ENCODE assay signal across 8 cellular contexts in genomic region chrX:154019633-154020499, GRCh38. TPM values are rescaled to one million over a fixed set of nuclear protein-coding genes. Genes with fewer than 3 reads are reported as not detected.
DNase-seq lines count a peak whose midpoint lies in the region; ATAC-seq, FAIRE-seq and TF ChIP-seq lines count a peak whose summit lies in the region.

TSS of gene IRAK1 (minus strand) at chrX:154019902. CDS start at chrX:154019812, 90 bp downstream.

- peak within 1 kb of the TSS; percentile 96 for H3K9ac ChIP-seq in Loucy (ENCODE audit: low read depth, low read length, poor library complexity, severe bottlenecking)
- H3K9ac ChIP-seq in keratinocyte (ENCODE audit: control insufficient read depth, extremely low read depth, insufficient read depth, low read length) = peak within 1 kb of the TSS; percentile 85

- no peaks in the 10 kb centered on the region for H3K27me3 ChIP-seq in GM06990 (replicated peaks; ENCODE audit: control insufficient read depth, insufficient read depth, low read length)
- no peaks in the 10 kb centered on the region for H3K27me3 ChIP-seq in GM23338 (ENCODE audit: insufficient read depth)
- H3K27me3 ChIP-seq in Loucy (ENCODE audit: insufficient read depth, low read length, poor library complexity, severe bottlenecking) = no peaks in the 10 kb centered on the region
- peaks cover 11% of the 10 kb centered on the region for H3K27me3 ChIP-seq in WERI-Rb-1 (ENCODE audit: insufficient read depth, low read depth, severe bottlenecking)
- H3K27me3 ChIP-seq in keratinocyte (ENCODE audit: control insufficient read depth, extremely low read depth, insufficient read depth, low read length) = no peaks in the 10 kb centered on the region

- H3K79me2 ChIP-seq in GM23338 (replicated peaks; ENCODE audit: insufficient read depth) = no peaks in the 10 kb centered on the region
- peaks cover 52% of the 10 kb centered on the region for H3K79me2 ChIP-seq in Loucy (ENCODE audit: insufficient read depth, low read length)
- H3K79me2 ChIP-seq in keratinocyte (ENCODE audit: control insufficient read depth, insufficient read depth, low read length) = peaks cover 22% of the 10 kb centered on the region

- H3K9me3 ChIP-seq in Loucy (ENCODE audit: insufficient read depth, low read depth, low read length) (no peaks in the 10 kb centered on the region), WERI-Rb-1 (ENCODE audit: severe bottlenecking) (no peaks in the 10 kb centered on the region), keratinocyte (ENCODE audit: control insufficient read depth, low read depth, low read length) (no peaks in the 10 kb centered on the region)

- peaks cover 9% of the 10 kb centered on the region for H3K36me3 ChIP-seq in GM06990 (ENCODE audit: control insufficient read depth, insufficient read depth, low read length)
- no peaks in the 10 kb centered on the region for H3K36me3 ChIP-seq in GM23338 (ENCODE audit: insufficient read depth)
- peaks cover 7% of the 10 kb centered on the region; the same call in 1 of the 2 replicates for H3K36me3 ChIP-seq in Loucy (ENCODE audit: insufficient read depth, low read length)
- H3K36me3 ChIP-seq in WERI-Rb-1 = peaks cover 41% of the 10 kb centered on the region
- peaks cover 0 to 6% of the 10 kb centered on the region in 2 experiments for H3K36me3 ChIP-seq in keratinocyte (ENCODE audit: control insufficient read depth in 2 of 2, extremely low read depth in 1 of 2, insufficient read depth in 2 of 2, low read length in 2 of 2)

- H3K4me3 ChIP-seq in GM06990 (replicated peaks; ENCODE audit: low read depth, low read length) (peak within 1 kb of the TSS; percentile 74), GM23338 (peak within 1 kb of the TSS; percentile 47), Loucy (ENCODE audit: low read length, poor library complexity, severe bottlenecking) (peak within 1 kb of the TSS; percentile 96), WERI-Rb-1 (ENCODE audit: low read depth, low read length) (peak within 1 kb of the TSS; percentile 69), keratinocyte (ENCODE audit: control insufficient read depth in 2 of 3, extremely low read depth in 1 of 3, insufficient read depth in 2 of 3, low read depth in 1 of 3, low read length in 3 of 3) (peak within 1 kb of the TSS; percentile 52 to 62 (median 53))

- H3K27me3 Mint-ChIP-seq in GM23338 (ENCODE audit: insufficient read depth, low read depth, poor library complexity) = peaks cover 6% of the 10 kb centered on the region

- dilution Hi-C loops in keratinocyte (cut with MboI; ENCODE audit: extremely low pct_ligation_motif_present, low sequenced_read_pairs) = no loop called here

- no peaks in the 10 kb centered on the region for H3F3A ChIP-seq in GM23338 (replicated peaks; ENCODE audit: low read depth)
- no peaks in the 10 kb centered on the region for H3F3A ChIP-seq in Loucy (ENCODE audit: low read depth)

- no peaks in the 10 kb centered on the region for H3K9me3 Mint-ChIP-seq in GM23338

- H3K4me1 Mint-ChIP-seq in GM23338 = peaks cover 34% of the 10 kb centered on the region

- H3K9me1 ChIP-seq in keratinocyte (ENCODE audit: control insufficient read depth, extremely low read depth, insufficient read depth, low read length) = no peaks in the 10 kb centered on the region

- H3K36me3 Mint-ChIP-seq in GM23338 (ENCODE audit: low read depth) = peaks cover 13% of the 10 kb centered on the region; the same call in 2 of the 3 replicates

- H3K27ac Mint-ChIP-seq in GM23338 = peak within 1 kb of the TSS; percentile 72; the same call in 1 of the 2 replicates

- peak; percentile 73 for DNase-seq in GM06990 (ENCODE audit: extremely low read depth, insufficient read length)
- DNase-seq in GM23338 (ENCODE audit: low spot score) = peak; percentile 46
- peak; percentile 66 for DNase-seq in WERI-Rb-1
- DNase-seq in cerebellum (ENCODE audit: low spot score) = peak; percentile 67
- DNase-seq in keratinocyte (ENCODE audit: low read depth, low spot score) = no peak
- DNase-seq in stimulated activated CD4-positive, alpha-beta T cell treated with anti-CD3 and anti-CD28 coated beads, Interleukin-15, amount 100 ng/mL, for 1 hour (ENCODE audit: low read depth in 1 of 2, low spot score in 1 of 2) = peak; percentile 23 to 51

- H4K20me1 ChIP-seq in GM23338 (replicated peaks; ENCODE audit: insufficient read depth) (no peaks in the 10 kb centered on the region), Loucy (ENCODE audit: insufficient read depth, low read length, poor library complexity, severe bottlenecking) (no peaks in the 10 kb centered on the region), keratinocyte (ENCODE audit: control insufficient read depth, extremely low read depth, insufficient read depth, low read length) (no peaks in the 10 kb centered on the region)

- no peak for FAIRE-seq in keratinocyte (lab: Jason Lieb, UNC)

- H3K4me1 ChIP-seq in GM23338 (ENCODE audit: insufficient read depth) = peaks cover 6% of the 10 kb centered on the region; the same call in 1 of the 2 replicates
- H3K4me1 ChIP-seq in Loucy (ENCODE audit: insufficient read depth, low read length, poor library complexity, severe bottlenecking) = no peaks in the 10 kb centered on the region
- peaks cover 13% of the 10 kb centered on the region for H3K4me1 ChIP-seq in keratinocyte (ENCODE audit: control insufficient read depth, extremely low read depth, insufficient read depth, low read length)

- ATAC-seq in GM23338 = peak; percentile 30
- no peak for ATAC-seq in GM19328 (IDR thresholded peaks at IDR 0.05; ENCODE audit: unreplicated experiment)

- H3K4me3 Mint-ChIP-seq in GM23338 = peak within 1 kb of the TSS; percentile 72

- H3K9me2 ChIP-seq in GM23338 (ENCODE audit: insufficient read depth) = no peaks in the 10 kb centered on the region
- no peaks in the 10 kb centered on the region for H3K9me2 ChIP-seq in Loucy (replicated peaks; ENCODE audit: low read depth, low read length)

- H2AFZ ChIP-seq in GM23338 = no peak within 1 kb of the TSS
- H2AFZ ChIP-seq in Loucy (ENCODE audit: low read length) = no peak within 1 kb of the TSS
- H2AFZ ChIP-seq in keratinocyte (ENCODE audit: control insufficient read depth, low read length) = no peak within 1 kb of the TSS

- TF ChIP-seq CTCF in GM06990 (IDR thresholded peaks at IDR 0.05; ENCODE audit: insufficient read depth, low read length, poor library complexity, severe bottlenecking) = no peak
- no peak for TF ChIP-seq CTCF in GM23338 (conservative IDR thresholded peaks at IDR 0.05; ENCODE audit: low read depth in 2 of 2)
- no peak for TF ChIP-seq CTCF in Loucy (conservative IDR thresholded peaks at IDR 0.05; ENCODE audit: low read length)
- no peak for TF ChIP-seq CTCF in WERI-Rb-1 (IDR thresholded peaks at IDR 0.05; ENCODE audit: low read depth, low read length)
- TF ChIP-seq CTCF in keratinocyte (optimal IDR thresholded peaks at IDR 0.05 in 1 of 3, IDR thresholded peaks at IDR 0.05 in 1 of 3, conservative IDR thresholded peaks at IDR 0.05 in 1 of 3; ENCODE audit: extremely low read depth in 1 of 3, insufficient read depth in 2 of 3, low read length in 3 of 3) = no peak

- H3K27ac ChIP-seq in GM23338 (ENCODE audit: low read depth) = peak within 1 kb of the TSS; percentile 79; the same call in 1 of the 2 replicates
- peak within 1 kb of the TSS; percentile 86 for H3K27ac ChIP-seq in WERI-Rb-1
- peak within 1 kb of the TSS; percentile 69 for H3K27ac ChIP-seq in keratinocyte (ENCODE audit: control insufficient read depth, insufficient read depth, low read length)

- H3K4me2 ChIP-seq in GM23338 (peak within 1 kb of the TSS; percentile 67), Loucy (ENCODE audit: low read depth, low read length, poor library complexity, severe bottlenecking) (peak within 1 kb of the TSS; percentile 93), keratinocyte (ENCODE audit: control insufficient read depth, extremely low read depth, insufficient read depth, low read depth, low read length) (peak within 1 kb of the TSS; percentile 85)

TF ChIP-seq in GM23338, 12 proteins besides CTCF, POLR2A, EP300 and RAD21 (continues in another document):
- TF ChIP-seq EZH2 (IDR thresholded peaks at IDR 0.05; ENCODE audit: low read depth, unreplicated experiment) (no peak), JUNB (IDR thresholded peaks at IDR 0.05; ENCODE audit: unreplicated experiment) (no peak), CREB1 (CRISPR knock-in tag; IDR thresholded peaks at IDR 0.05; ENCODE audit: low read depth) (no peak), POLR2AphosphoS5 (IDR thresholded peaks at IDR 0.05; ENCODE audit: low read depth) (no peak), STAT1 (IDR thresholded peaks at IDR 0.05; ENCODE audit: unreplicated experiment) (no peak)

RNA-seq across cellular contexts. Expression of gene IRAK1, which starts in this region (rescaled TPM):
- total RNA-seq in GM23338 (2014; rRNA removed; shearing (Covaris generic)) = 30.4 and 38.0 TPM in 2 replicates
- polyA plus RNA-seq in GM23338 (2016; fragmentation: Nextera tagmentation; extraction: Ambion mirVana) = 21.6 and 23.0 TPM in 2 replicates
- 10.9 TPM for total RNA-seq in cerebellum
- 41.5 to 70.1 TPM (median 65.5 TPM) in 3 replicates for polyA plus RNA-seq in keratinocyte
- polyA plus RNA-seq in keratinocyte (2011; ENCODE audit: low read depth) = 65.3 TPM
- polyA plus RNA-seq in keratinocyte (2011; cell fraction: cytosol; rRNA removed) = 41.3 and 82.2 TPM in 2 replicates
- 40.5 and 48.5 TPM in 2 replicates for polyA plus RNA-seq in keratinocyte (2011; cell fraction: nucleus; rRNA removed)
- polyA plus RNA-seq in keratinocyte (2012; ENCODE audit: low replicate concordance) = 95.7 and 115 TPM in 2 replicates
- polyA minus RNA-seq in keratinocyte = 99.1 to 184 TPM (median 128 TPM) in 3 replicates
- 315 TPM for polyA minus RNA-seq in keratinocyte (2011; cell fraction: cytosol; rRNA and poly(A)+ RNA removed)
- polyA minus RNA-seq in keratinocyte (2011; cell fraction: nucleus; rRNA and poly(A)+ RNA removed) = 36.3 and 54.4 TPM in 2 replicates
